Comparison of ENCODE assay signal across 14 cellular contexts in the genomic region with DNA sequence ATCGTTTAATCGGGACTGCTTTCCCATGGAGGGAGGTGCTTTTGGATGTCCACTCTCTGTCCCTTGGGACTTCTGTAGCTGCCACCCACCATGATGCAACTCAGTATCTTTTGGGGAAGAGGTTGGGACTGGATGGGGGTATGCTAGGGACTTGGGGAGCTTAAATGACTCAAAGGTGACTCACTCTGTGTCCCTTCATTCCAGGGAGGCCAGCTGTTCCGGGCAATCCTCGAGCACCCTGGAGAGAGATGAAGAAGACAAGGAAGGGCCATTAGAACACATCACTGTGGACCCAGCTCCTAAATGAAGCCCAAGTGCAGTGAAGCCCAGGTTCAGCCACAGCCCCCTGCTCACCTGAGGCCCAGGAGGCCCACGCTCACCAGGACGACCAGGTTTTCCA. TPM values are rescaled to one million over a fixed set of nuclear protein-coding genes. Genes with fewer than 3 reads are reported as not detected.
DNase-seq lines count a peak whose midpoint lies in the region; ATAC-seq and TF ChIP-seq lines count a peak whose summit lies in the region.
"Had no signal": no experiment of that assay in that cellular context is flagged by ENCODE, and none has a peak within 500 bp of the region (broad histone marks: within the 10 kb centered on the region; RNA-seq: fewer than 3 reads in every experiment).

No MANE protein-coding gene starts in this region.

- H3K27me3 Mint-ChIP-seq in T-helper 17 cell = peaks cover 33% of the 10 kb centered on the region

- peak overlapping the region; percentile 90 for H3K27ac Mint-ChIP-seq in T-helper 17 cell

- in situ Hi-C loops in GM13977 (cut with MboI; ENCODE audit: low pct_unique_long_range_greater_than_20kb, low sequenced_read_pairs, unreplicated experiment) = no loop called here

- H3K36me3 ChIP-seq in BJ (ENCODE audit: control insufficient read depth, insufficient read depth, low read length) (peaks cover 79% of the 10 kb centered on the region), skeletal muscle satellite cell (ENCODE audit: insufficient read depth, low read length) (peaks cover 81% of the 10 kb centered on the region)
- H3K36me3 ChIP-seq: right lobe of liver had no signal

- H3K4me3 Mint-ChIP-seq in T-helper 17 cell = no peak overlapping the region

- H3K4me1 Mint-ChIP-seq in T-helper 17 cell = peaks cover 17% of the 10 kb centered on the region

- POLR2A ChIA-PET in BJ (lab: Charles Lee) = interaction anchor here (0.7 to 3.2 kb wide), 10 partner anchors 9 to 76 kb away, joined by 3 to 23 read pairs (median 4); no protein-coding TSS in a partner anchor

- H3K36me3 Mint-ChIP-seq in T-helper 17 cell (ENCODE audit: low read depth) = peaks cover 3% of the 10 kb centered on the region

- peak overlapping the region in 2 of 59 donors; percentile 21 to 43 for H3K27ac ChIP-seq in dorsolateral prefrontal cortex
- H3K27ac ChIP-seq: C4-2B, right lobe of liver had no signal

- intact Hi-C loops in dorsolateral prefrontal cortex (cut with DNase I) = loop anchor here in 1 of 2 donors (5.0 kb wide), 1 partner anchor 285 kb away; no protein-coding TSS in a partner anchor

- no peak for ATAC-seq in T-helper 17 cell
- ATAC-seq: right lobe of liver had no signal

- H3K9me3 ChIP-seq in T-helper 17 cell (ENCODE audit: control insufficient read depth, low read length, poor library complexity, severe bottlenecking) = no peaks in the 10 kb centered on the region
- H3K9me3 ChIP-seq in skeletal muscle satellite cell (replicated peaks; ENCODE audit: low read length) = no peaks in the 10 kb centered on the region
- H3K9me3 ChIP-seq: right lobe of liver had no signal

- DNase-seq in BJ (ENCODE audit: low read depth) (no peak), T-helper 17 cell (no peak), foreskin fibroblast (peak; percentile 81 to 90), GM13977 (ENCODE audit: low spot score) (no peak), dorsolateral prefrontal cortex (no peak), NCI-H774 (lab: John Stamatoyannopoulos, UW) (no peak), T-helper 1 cell (no peak)
- DNase-seq: GDM1, midbrain, NCI-H1092 treated with DMSO at 0.1 percent for 48 hours had no signal

- peak overlapping the region; percentile 100 for H3K9ac ChIP-seq in skeletal muscle satellite cell (ENCODE audit: low read depth, low read length)

- CTCF ChIA-PET in BJ (lab: Yijun Ruan, JAX) = interaction anchor here (0.6 to 3.8 kb wide), 12 partner anchors 10 to 85 kb away, joined by 3 to 46 read pairs (median 4); no protein-coding TSS in a partner anchor

- TF ChIP-seq CTCF in BJ (IDR thresholded peaks at IDR 0.05; ENCODE audit: insufficient read depth, low read depth, low read length) (no peak), foreskin fibroblast (IDR thresholded peaks at IDR 0.05; ENCODE audit: low read depth, low read length) (no peak), GM13977 (IDR thresholded peaks at IDR 0.05; ENCODE audit: extremely low read depth, insufficient read depth, missing control alignments) (no peak), dorsolateral prefrontal cortex (IDR thresholded peaks at IDR 0.05 in 54 of 56, conservative IDR thresholded peaks at IDR 0.05 in 2 of 56; ENCODE audit: low read depth in 1 of 56, partially characterized antibody in 56 of 56) (no peak)

- H3K4me3 ChIP-seq in BJ (ENCODE audit: low read depth, low read length) (peak overlapping the region; percentile 97), foreskin fibroblast (ENCODE audit: low read depth in 1 of 2, low read length in 2 of 2) (peak overlapping the region; percentile 63 to 99), skeletal muscle satellite cell (ENCODE audit: low read length) (peak overlapping the region; percentile 85), dorsolateral prefrontal cortex (no peak overlapping the region)
- H3K4me3 ChIP-seq: right lobe of liver had no signal

- H3K4me2 ChIP-seq in skeletal muscle satellite cell (ENCODE audit: low read length) = peak overlapping the region; percentile 83

- H3K4me1 ChIP-seq in skeletal muscle satellite cell (ENCODE audit: control insufficient read depth, insufficient read depth, low read length) = peaks cover 67% of the 10 kb centered on the region

- H3K27me3 ChIP-seq in BJ (ENCODE audit: control insufficient read depth, insufficient read depth, low read length) (no peaks in the 10 kb centered on the region), skeletal muscle satellite cell (ENCODE audit: control insufficient read depth, insufficient read depth, low read length) (no peaks in the 10 kb centered on the region), dorsolateral prefrontal cortex (peaks cover 0 to 32% (median 20%) of the 10 kb centered on the region in 45 donors)
- H3K27me3 ChIP-seq: right lobe of liver had no signal

RNA-seq across cellular contexts. Expression of gene COL1A1, which starts 4.6 kb away (rescaled TPM):
- polyA plus RNA-seq in BJ (2011; rRNA removed) = 1,679 and 2,161 TPM in 2 replicates
- polyA minus RNA-seq in BJ (2011; rRNA and poly(A)+ RNA removed) = 4,131 and 5,702 TPM in 2 replicates
- total RNA-seq in T-helper 17 cell = 10 to 100 TPM; 15.4 to 16.6 TPM
- total RNA-seq in skeletal muscle satellite cell (2012; rRNA removed) = 1,202 and 1,869 TPM in 2 replicates
- 10 to 100 TPM in 16 of 120 experiments, 1 to 10 TPM in 95, under 1 TPM in 9; 0.25 to 23.1 (median 3.3) TPM for total RNA-seq in dorsolateral prefrontal cortex

RNA-seq across cellular contexts. Expression of gene SGCA, which starts 31.0 kb away (rescaled TPM):
- 0.09 and 0.40 TPM in 2 replicates for polyA plus RNA-seq in BJ (2011; rRNA removed)
- polyA minus RNA-seq in BJ (2011; rRNA and poly(A)+ RNA removed) = not detected in 2 replicates
- not detected for total RNA-seq in T-helper 17 cell
- 2.5 and 15.7 TPM in 2 replicates for total RNA-seq in skeletal muscle satellite cell (2012; rRNA removed)
- total RNA-seq in dorsolateral prefrontal cortex = 1 to 10 TPM in 57 of 120 experiments, under 1 TPM in 26, not detected in 37; 0.37 to 7.6 (median 1.3) TPM
- total RNA-seq: NCI-H460 had no signal

RNA-seq across cellular contexts. Expression of gene PPP1R9B, which starts 46.3 kb away (rescaled TPM):
- 17.2 and 19.3 TPM in 2 replicates for polyA plus RNA-seq in BJ (2011; rRNA removed)
- 27.3 and 31.6 TPM in 2 replicates for polyA minus RNA-seq in BJ (2011; rRNA and poly(A)+ RNA removed)
- total RNA-seq in T-helper 17 cell = 100 to 1,000 TPM in 1 of 2 donors, 10 to 100 TPM in 1; 82.9 to 111 TPM
- total RNA-seq in skeletal muscle satellite cell (2012; rRNA removed) = 29.2 and 29.5 TPM in 2 replicates
- 100 to 1,000 TPM in 118 of 120 experiments, 10 to 100 TPM in 2; 74.6 to 225 (median 160) TPM for total RNA-seq in dorsolateral prefrontal cortex

Comparison
In these comparisons a context has a peak if more than half of its experiments do, and no peak if none do; other contexts are left out.
1. DNase-seq: peak in foreskin fibroblast (2 of 2); none in BJ (single experiment), T-helper 17 cell (0 of 3), GM13977 (single experiment), dorsolateral prefrontal cortex (0 of 10), NCI-H774 (single experiment) and T-helper 1 cell (0 of 5).
2. H3K4me3 ChIP-seq: peak in BJ (single experiment), foreskin fibroblast (2 of 2) and skeletal muscle satellite cell (single experiment); none in dorsolateral prefrontal cortex (0 of 59).